ENCODE assay signal across 3 cellular contexts in the genomic region with DNA sequence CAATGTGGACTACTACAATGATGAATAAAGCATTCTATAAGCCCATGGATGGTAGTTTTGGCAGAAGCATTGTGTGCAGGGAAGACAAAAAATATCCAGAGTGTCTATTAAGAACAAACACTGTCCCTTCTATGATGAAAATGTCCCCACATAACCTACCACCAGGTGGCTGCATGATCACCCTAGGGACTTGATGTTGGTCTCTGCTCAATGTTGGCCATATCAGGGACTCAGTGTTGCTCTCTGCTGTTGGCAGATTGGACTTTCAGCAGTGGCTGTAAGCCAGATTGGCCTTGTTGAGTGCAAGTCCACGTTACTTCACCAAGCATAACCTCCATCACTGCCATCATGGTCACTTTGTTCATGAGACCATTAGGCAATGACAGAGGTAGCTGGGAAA. TPM values are rescaled to one million over a fixed set of nuclear protein-coding genes. Genes with fewer than 3 reads are reported as not detected.
"Had no signal": no experiment of that assay in that cellular context is flagged by ENCODE, and none has a peak within 500 bp of the region (broad histone marks: within the 10 kb centered on the region; RNA-seq: fewer than 3 reads in every experiment).

No MANE protein-coding gene starts in this region.

RNA-seq across cellular contexts. Expression of a gene that starts 44.2 kb away (rescaled TPM):
- total RNA-seq: heart left ventricle, osteocyte, psoas muscle had no signal
